ENCODE assay signal across 1 cellular context in genomic region chr3:18217512-18218174, GRCh38.
TF ChIP-seq lines count a peak whose summit lies in the region.

No MANE protein-coding gene starts in this region.

TF ChIP-seq in IMR-90, 13 proteins besides CTCF, POLR2A, EP300 and RAD21 (continued from another document):
- TF ChIP-seq ELK1 (IDR thresholded peaks at IDR 0.05; ENCODE audit: borderline replicate concordance, low read depth, low read length) (no peak), NFE2L2 (IDR thresholded peaks at IDR 0.05; ENCODE audit: low read depth, low read length) (no peak), SMC3 (IDR thresholded peaks at IDR 0.05; ENCODE audit: low read depth, low read length) (no peak), USF2 (IDR thresholded peaks at IDR 0.05; ENCODE audit: low read depth, low read length) (no peak), RFX5 (IDR thresholded peaks at IDR 0.05; ENCODE audit: low read depth, low read length) (no peak), RCOR1 (IDR thresholded peaks at IDR 0.05; ENCODE audit: insufficient replicate concordance, low read length) (no peak), MAZ (IDR thresholded peaks at IDR 0.05; ENCODE audit: borderline replicate concordance, low read depth, low read length) (no peak), MAFK (IDR thresholded peaks at IDR 0.05; ENCODE audit: low read depth, low read length) (no peak), CEBPB (IDR thresholded peaks at IDR 0.05; ENCODE audit: low read depth, low read length) (no peak), MXI1 (IDR thresholded peaks at IDR 0.05; ENCODE audit: borderline replicate concordance, low read depth, low read length) (no peak), BHLHE40 (IDR thresholded peaks at IDR 0.05; ENCODE audit: low read depth, low read length) (no peak)
TF ChIP-seq in IMR-90: peak in this region for 0.
